Comparison of ENCODE assay signal across 8 cellular contexts in the genomic region with DNA sequence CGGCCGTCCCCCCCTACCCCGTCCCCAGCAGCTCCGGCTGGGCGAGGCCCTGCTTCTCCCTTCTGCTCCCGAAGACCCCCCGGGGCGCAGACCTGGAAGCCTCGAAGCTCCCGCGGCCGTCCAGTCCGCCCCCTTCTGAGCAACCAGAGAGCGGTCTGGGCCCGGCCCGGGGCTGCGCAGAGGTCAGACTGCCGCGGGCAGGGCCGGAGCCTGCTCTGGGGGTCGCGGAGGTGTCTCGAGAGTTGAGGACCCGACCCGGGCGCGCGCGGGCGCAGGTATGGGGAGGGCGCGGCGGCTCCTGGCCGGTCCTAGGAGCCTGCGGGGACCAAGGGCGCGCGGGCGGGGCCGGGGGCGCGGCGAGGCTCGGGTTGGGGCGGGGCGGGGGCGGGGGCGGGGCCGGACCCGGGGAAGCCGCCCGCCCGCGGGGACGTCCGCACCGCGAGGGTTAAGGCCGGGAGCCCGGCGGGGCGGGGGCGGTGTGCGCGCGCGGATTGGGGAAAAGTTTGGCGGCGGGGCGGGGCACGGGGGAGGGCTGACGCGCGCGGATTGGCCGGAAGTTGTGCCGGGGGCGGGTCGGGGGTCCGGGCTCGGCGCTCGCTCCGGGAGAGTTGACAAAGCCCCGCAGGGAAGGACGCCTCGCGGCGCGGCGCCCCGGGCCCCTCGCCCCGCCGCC. TPM values are rescaled to one million over a fixed set of nuclear protein-coding genes. Genes with fewer than 3 reads are reported as not detected.
A peak's percentile ranks its signal among the peaks of the same experiment; 100 is the strongest.
DNase-seq lines count a peak whose midpoint lies in the region; ATAC-seq and TF ChIP-seq lines count a peak whose summit lies in the region.

A gene with protein sequence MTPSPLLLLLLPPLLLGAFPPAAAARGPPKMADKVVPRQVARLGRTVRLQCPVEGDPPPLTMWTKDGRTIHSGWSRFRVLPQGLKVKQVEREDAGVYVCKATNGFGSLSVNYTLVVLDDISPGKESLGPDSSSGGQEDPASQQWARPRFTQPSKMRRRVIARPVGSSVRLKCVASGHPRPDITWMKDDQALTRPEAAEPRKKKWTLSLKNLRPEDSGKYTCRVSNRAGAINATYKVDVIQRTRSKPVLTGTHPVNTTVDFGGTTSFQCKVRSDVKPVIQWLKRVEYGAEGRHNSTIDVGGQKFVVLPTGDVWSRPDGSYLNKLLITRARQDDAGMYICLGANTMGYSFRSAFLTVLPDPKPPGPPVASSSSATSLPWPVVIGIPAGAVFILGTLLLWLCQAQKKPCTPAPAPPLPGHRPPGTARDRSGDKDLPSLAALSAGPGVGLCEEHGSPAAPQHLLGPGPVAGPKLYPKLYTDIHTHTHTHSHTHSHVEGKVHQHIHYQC (plus strand): TSS at position 605 of the 673 bp plus-strand sequence. CDS start 860 bp downstream, outside the sequence.

- peak; percentile 89 for DNase-seq in ELR (ENCODE audit: low read depth)
- peak; percentile 82 for DNase-seq in NOMO-1 treated with dmso at 0.1 percent for 144 hours (lab: John Stamatoyannopoulos, UW; ENCODE audit: unreplicated experiment)
- DNase-seq in activated T-cell treated with anti-CD3 and anti-CD28 coated beads for 1 hour (ENCODE audit: low read depth): peak; percentile 95
- DNase-seq in epidermal melanocyte (ENCODE audit: insufficient read length, low spot score): peak; percentile 80
- DNase-seq in mucosa of descending colon: peak; percentile 94 to 96 (median 96)
- DNase-seq in stimulated activated CD8-positive, alpha-beta memory T cell treated with anti-CD3 and anti-CD28 coated beads, Interleukin-15, amount 100 ng/mL, for 48 hours (ENCODE audit: low read depth in 2 of 2): peak; percentile 85
- no peak for DNase-seq in COR-L47 (lab: John Stamatoyannopoulos, UW)

- no peak within 1 kb of the TSS for H3K4me3 ChIP-seq in mucosa of descending colon

- no peaks in the 10 kb centered on the region for H3K9me3 ChIP-seq in mucosa of descending colon

- peaks cover 11% of the 10 kb centered on the region for H3K4me1 ChIP-seq in mucosa of descending colon (ENCODE audit: low read depth)

- ATAC-seq in HG02623 (IDR thresholded peaks at IDR 0.05; ENCODE audit: unreplicated experiment) (peak; percentile 40), mucosa of descending colon (peak; percentile 66)

- H3K36me3 ChIP-seq in mucosa of descending colon (ENCODE audit: low read depth): no peaks in the 10 kb centered on the region

- TF ChIP-seq CTCF in mucosa of descending colon (IDR thresholded peaks at IDR 0.05): no peak

- intact Hi-C loops in mucosa of descending colon (cut with DNase I, micrococcal nuclease): no loop called here

RNA-seq across cellular contexts. Expression of the gene that starts here (rescaled TPM):
- 10 to 100 TPM; 14.7 to 19.3 (median 16.9) TPM for total RNA-seq in mucosa of descending colon
